Comparison of ENCODE assay signal across 29 cellular contexts in the genomic region with DNA sequence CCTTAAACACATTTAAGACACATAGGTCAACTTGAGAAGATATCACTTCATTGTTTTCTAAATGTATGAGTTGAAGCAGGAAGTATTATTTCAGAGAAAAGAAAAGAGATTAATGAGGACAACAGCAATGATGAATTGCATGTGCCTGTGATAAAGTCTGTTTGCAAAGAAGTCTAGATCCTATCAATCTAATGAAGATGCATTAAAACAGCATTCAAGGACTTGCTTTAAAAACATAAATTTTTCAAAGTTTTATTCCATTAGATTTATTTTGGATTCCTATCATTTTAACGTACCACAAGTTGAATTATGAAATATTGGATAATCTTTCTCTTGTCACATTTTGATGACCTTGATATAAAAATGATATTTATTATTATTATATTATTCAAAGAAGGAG.
"Had no signal": no experiment of that assay in that cellular context is flagged by ENCODE, and none has a peak within 500 bp of the region (broad histone marks: within the 10 kb centered on the region; RNA-seq: fewer than 3 reads in every experiment).

No MANE protein-coding gene starts in this region.

- H3K4me3 Mint-ChIP-seq: activated CD4-positive, alpha-beta memory T cell treated with anti-CD3 and anti-CD28 coated beads for 36 hours; activated CD4-positive, alpha-beta T cell treated with anti-CD3 and anti-CD28 coated beads for 36 hours; activated CD4-positive, alpha-beta T cell treated with anti-CD3 and anti-CD28 coated beads, Interleukin-2, amount 10 ng/mL, durations not matched to agents 24 days and 14 days; activated CD8-positive, alpha-beta memory T cell treated with anti-CD3 and anti-CD28 coated beads, Interleukin-2, amount 10 ng/mL, durations not matched to agents 7 days and 5 days; activated CD8-positive, alpha-beta T cell treated with anti-CD3 and anti-CD28 coated beads, Interleukin-2, amount 10 ng/mL, durations not matched to agents 7 days and 5 days; activated naive CD4-positive, alpha-beta T cell treated with anti-CD3 and anti-CD28 coated beads for 36 hours; activated naive CD4-positive, alpha-beta T cell treated with anti-CD3 and anti-CD28 coated beads, Interleukin-2, amount 50 U/mL, for 24 hours; activated naive CD8-positive, alpha-beta T cell treated with anti-CD3 and anti-CD28 coated beads, Interleukin-2, amount 10 ng/mL, durations not matched to agents 7 days and 5 days; activated T-helper 1 cell treated with anti-CD3 and anti-CD28 coated beads, Interleukin-12 subunit alpha, Interleukin-12 subunit beta, Interleukin-2, Interleukin-4 antibody, amounts not matched to agents 30 ng/mL and 10 ng/mL and 1 ng/mL, durations not matched to agents 14 hours and 24 hours and 36 hours; brain had no signal

- H3K36me3 ChIP-seq: ascending aorta, breast epithelium, cardiac muscle cell, colonic mucosa, gastrocnemius medialis, heart left ventricle had no signal

- H3K9me3 ChIP-seq: ascending aorta, breast epithelium, colonic mucosa, gastrocnemius medialis, heart left ventricle had no signal

- H3K4me1 Mint-ChIP-seq: activated CD4-positive, alpha-beta T cell treated with anti-CD3 and anti-CD28 coated beads for 36 hours; activated CD4-positive, alpha-beta T cell treated with anti-CD3 and anti-CD28 coated beads, Interleukin-2, amount 10 ng/mL, durations not matched to agents 24 days and 14 days; activated CD8-positive, alpha-beta memory T cell treated with anti-CD3 and anti-CD28 coated beads, Interleukin-2, amount 10 ng/mL, durations not matched to agents 7 days and 5 days; activated naive CD4-positive, alpha-beta T cell treated with anti-CD3 and anti-CD28 coated beads, Interleukin-2, amount 50 U/mL, for 24 hours; activated naive CD8-positive, alpha-beta T cell treated with anti-CD3 and anti-CD28 coated beads, Interleukin-2, amount 10 ng/mL, durations not matched to agents 7 days and 5 days had no signal

- H3K27me3 ChIP-seq: ascending aorta, breast epithelium, cardiac muscle cell, colonic mucosa, gastrocnemius medialis, heart left ventricle had no signal

- H3K27me3 Mint-ChIP-seq: activated CD4-positive, alpha-beta memory T cell treated with anti-CD3 and anti-CD28 coated beads for 36 hours; activated naive CD4-positive, alpha-beta T cell treated with anti-CD3 and anti-CD28 coated beads, Interleukin-2, amount 50 U/mL, for 24 hours; activated naive CD8-positive, alpha-beta T cell treated with anti-CD3 and anti-CD28 coated beads, Interleukin-2, amount 10 ng/mL, durations not matched to agents 7 days and 5 days; brain had no signal

- H3K4me3 ChIP-seq: ascending aorta, breast epithelium, cardiac muscle cell, colonic mucosa, gastrocnemius medialis, heart left ventricle had no signal

- H3K4me1 ChIP-seq: ascending aorta, breast epithelium, colonic mucosa, gastrocnemius medialis, heart left ventricle had no signal

- H3K36me3 Mint-ChIP-seq: activated CD4-positive, alpha-beta memory T cell treated with anti-CD3 and anti-CD28 coated beads for 36 hours; activated CD8-positive, alpha-beta memory T cell treated with anti-CD3 and anti-CD28 coated beads, Interleukin-2, amount 10 ng/mL, durations not matched to agents 7 days and 5 days; activated naive CD4-positive, alpha-beta T cell treated with anti-CD3 and anti-CD28 coated beads, Interleukin-2, amount 50 U/mL, for 24 hours; activated naive CD8-positive, alpha-beta T cell treated with anti-CD3 and anti-CD28 coated beads, Interleukin-2, amount 10 ng/mL, durations not matched to agents 7 days and 5 days; brain had no signal

- H3K27ac Mint-ChIP-seq: activated CD4-positive, alpha-beta memory T cell treated with anti-CD3 and anti-CD28 coated beads for 36 hours; activated CD4-positive, alpha-beta T cell treated with anti-CD3 and anti-CD28 coated beads for 36 hours; activated CD4-positive, alpha-beta T cell treated with anti-CD3 and anti-CD28 coated beads, Interleukin-2, amount 10 ng/mL, durations not matched to agents 24 days and 14 days; activated CD8-positive, alpha-beta memory T cell treated with anti-CD3 and anti-CD28 coated beads, Interleukin-2, amount 10 ng/mL, durations not matched to agents 7 days and 5 days; activated CD8-positive, alpha-beta T cell treated with anti-CD3 and anti-CD28 coated beads, Interleukin-2, amount 10 ng/mL, durations not matched to agents 7 days and 5 days; activated naive CD4-positive, alpha-beta T cell treated with anti-CD3 and anti-CD28 coated beads for 36 hours; activated naive CD4-positive, alpha-beta T cell treated with anti-CD3 and anti-CD28 coated beads, Interleukin-2, amount 50 U/mL, for 24 hours; activated naive CD8-positive, alpha-beta T cell treated with anti-CD3 and anti-CD28 coated beads, Interleukin-2, amount 10 ng/mL, durations not matched to agents 7 days and 5 days; activated T-helper 1 cell treated with anti-CD3 and anti-CD28 coated beads, Interleukin-12 subunit alpha, Interleukin-12 subunit beta, Interleukin-2, Interleukin-4 antibody, amounts not matched to agents 30 ng/mL and 10 ng/mL and 1 ng/mL, durations not matched to agents 14 hours and 24 hours and 36 hours; activated T-helper 2 cell treated with anti-CD3 and anti-CD28 coated beads, Interferon-gamma antibody, Interleukin-2, Interleukin-4, amounts not matched to agents 10 μg/mL and 5 μg/mL and 100 μg/mL, durations not matched to agents 14 hours and 24 hours and 36 hours; brain had no signal

- H3K27ac ChIP-seq: ascending aorta, breast epithelium, cardiac muscle cell, colonic mucosa, gastrocnemius medialis, heart left ventricle had no signal

- DNase-seq: activated CD4-positive, alpha-beta memory T cell treated with anti-CD3 and anti-CD28 coated beads for 36 hours; activated CD4-positive, alpha-beta T cell treated with anti-CD3 and anti-CD28 coated beads for 36 hours; activated CD4-positive, alpha-beta T cell treated with anti-CD3 and anti-CD28 coated beads, Interleukin-2, amount 10 ng/mL, durations not matched to agents 24 days and 14 days; activated CD4-positive, CD25-positive, alpha-beta regulatory T cell; activated CD4-positive, CD25-positive, alpha-beta regulatory T cell treated with anti-CD3 and anti-CD28 coated beads, Interleukin-2, amount 50 U/mL, for 72 hours; activated CD8-positive, alpha-beta memory T cell treated with anti-CD3 and anti-CD28 coated beads, Interleukin-2, amount 10 ng/mL, durations not matched to agents 7 days and 5 days; activated CD8-positive, alpha-beta memory T cell treated with anti-CD3 and anti-CD28 coated beads, Interleukin-2, amount 50 U/mL, for 4 hours; activated CD8-positive, alpha-beta T cell treated with anti-CD3 and anti-CD28 coated beads, Interleukin-2, amount 10 ng/mL, durations not matched to agents 7 days and 5 days; activated effector memory CD4-positive, alpha-beta T cell treated with anti-CD3 and anti-CD28 coated beads, Interleukin-2, amount 50 U/mL, for 16 hours; activated naive CD4-positive, alpha-beta T cell treated with anti-CD3 and anti-CD28 coated beads for 36 hours; activated naive CD8-positive, alpha-beta T cell treated with anti-CD3 and anti-CD28 coated beads, Interleukin-2, amount 10 ng/mL, durations not matched to agents 7 days and 5 days; activated T-cell treated with anti-CD3 and anti-CD28 coated beads, Interleukin-2, amount 50 U/mL, for 1 hour; activated T-cell treated with anti-CD3 and anti-CD28 coated beads, Interleukin-2, amount 50 U/mL, for 48 hours; central memory CD4-positive, alpha-beta T cell; cerebellar nuclear complex; colonic mucosa; effector CD8-positive, alpha-beta T cell; foreskin fibroblast; gastrocnemius medialis; glutamatergic neuron; heart left ventricle; T-helper 2 cell had no signal

- H3K9me3 Mint-ChIP-seq: activated CD4-positive, alpha-beta memory T cell treated with anti-CD3 and anti-CD28 coated beads for 36 hours; activated CD4-positive, alpha-beta T cell treated with anti-CD3 and anti-CD28 coated beads, Interleukin-2, amount 10 ng/mL, durations not matched to agents 24 days and 14 days; activated naive CD4-positive, alpha-beta T cell treated with anti-CD3 and anti-CD28 coated beads for 36 hours; activated naive CD4-positive, alpha-beta T cell treated with anti-CD3 and anti-CD28 coated beads, Interleukin-2, amount 50 U/mL, for 24 hours; activated naive CD8-positive, alpha-beta T cell treated with anti-CD3 and anti-CD28 coated beads, Interleukin-2, amount 10 ng/mL, durations not matched to agents 7 days and 5 days; activated T-helper 1 cell treated with anti-CD3 and anti-CD28 coated beads, Interleukin-12 subunit alpha, Interleukin-12 subunit beta, Interleukin-2, Interleukin-4 antibody, amounts not matched to agents 30 ng/mL and 10 ng/mL and 1 ng/mL, durations not matched to agents 14 hours and 24 hours and 36 hours; activated T-helper 2 cell treated with anti-CD3 and anti-CD28 coated beads, Interferon-gamma antibody, Interleukin-2, Interleukin-4, amounts not matched to agents 10 μg/mL and 5 μg/mL and 100 μg/mL, durations not matched to agents 14 hours and 24 hours and 36 hours; brain had no signal
